Comparison of ENCODE assay signal across 22 cellular contexts in the genomic region with DNA sequence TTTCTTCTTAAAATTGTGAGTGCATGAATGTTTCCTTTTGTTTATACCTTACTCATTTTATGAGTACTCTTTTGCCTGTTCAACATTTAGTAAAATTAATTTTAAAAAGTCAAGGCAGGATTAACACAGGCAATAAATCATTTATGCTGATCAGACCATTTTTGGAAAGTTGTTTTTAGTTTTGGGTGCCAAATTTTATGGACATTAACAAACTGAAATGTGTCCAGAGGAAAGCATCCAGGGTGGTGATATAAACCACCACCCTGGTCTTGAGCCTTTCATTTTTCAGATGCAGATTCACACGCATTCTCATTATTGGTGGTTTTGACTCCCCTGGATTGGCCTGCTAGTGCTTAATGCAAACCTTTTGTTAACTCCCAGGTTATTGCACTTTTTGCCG.
"Had no signal": no experiment of that assay in that cellular context is flagged by ENCODE, and none has a peak within 500 bp of the region (broad histone marks: within the 10 kb centered on the region; RNA-seq: fewer than 3 reads in every experiment).

No MANE protein-coding gene starts in this region.

- H3K36me3 ChIP-seq: neutrophil, pancreas, tibial nerve had no signal

- H3K27me3 ChIP-seq: hepatocyte, neutrophil, pancreas, tibial nerve had no signal

- H3K27ac Mint-ChIP-seq: activated CD8-positive, alpha-beta T cell treated with anti-CD3 and anti-CD28 coated beads, Interleukin-2, amount 10 ng/mL, durations not matched to agents 7 days and 5 days; activated naive CD8-positive, alpha-beta T cell treated with anti-CD3 and anti-CD28 coated beads, Interleukin-2, amount 50 U/mL, for 24 hours; activated T-helper 1 cell treated with anti-CD3 and anti-CD28 coated beads, Interleukin-12 subunit alpha, Interleukin-12 subunit beta, Interleukin-2, Interleukin-4 antibody, amounts not matched to agents 30 ng/mL and 10 ng/mL and 1 ng/mL, durations not matched to agents 14 hours and 24 hours and 36 hours; natural killer cell treated with Interleukin-12 subunit alpha and Interleukin-12 subunit beta and Interleukin-15 and Interleukin-18, amount 100 ng/mL, for 72 hours; stimulated activated naive CD8-positive, alpha-beta T cell treated with anti-CD3 and anti-CD28 coated beads, Interleukin-15, Interleukin-2, amounts not matched to agents 100 ng/mL and 50 ng/mL, for 24 hours; T-helper 17 cell had no signal

- H2AFZ ChIP-seq: hepatocyte had no signal

- ATAC-seq: activated CD8-positive, alpha-beta T cell treated with anti-CD3 and anti-CD28 coated beads, Interleukin-2, amount 10 ng/mL, durations not matched to agents 7 days and 5 days; activated naive CD8-positive, alpha-beta T cell treated with anti-CD3 and anti-CD28 coated beads, Interleukin-2, amount 50 U/mL, for 24 hours; natural killer cell treated with Interleukin-12 subunit alpha and Interleukin-12 subunit beta and Interleukin-15 and Interleukin-18, amount 100 ng/mL, for 72 hours; pancreas; psoas muscle; right cardiac atrium; T-helper 17 cell had no signal

- H3K36me3 Mint-ChIP-seq: natural killer cell treated with Interleukin-12 subunit alpha and Interleukin-12 subunit beta and Interleukin-15 and Interleukin-18, amount 100 ng/mL, for 72 hours had no signal

- H3K4me1 Mint-ChIP-seq: activated naive CD8-positive, alpha-beta T cell treated with anti-CD3 and anti-CD28 coated beads, Interleukin-2, amount 50 U/mL, for 24 hours; T-helper 17 cell had no signal

- H3K27ac ChIP-seq: epithelial cell of prostate, neutrophil, skin epidermis, tibial nerve had no signal

- H3K27me3 Mint-ChIP-seq: activated naive CD8-positive, alpha-beta T cell treated with anti-CD3 and anti-CD28 coated beads, Interleukin-2, amount 50 U/mL, for 24 hours; stimulated activated naive CD8-positive, alpha-beta T cell treated with anti-CD3 and anti-CD28 coated beads, Interleukin-15, Interleukin-2, amounts not matched to agents 100 ng/mL and 50 ng/mL, for 24 hours had no signal

- H3K9me3 Mint-ChIP-seq: activated naive CD8-positive, alpha-beta T cell treated with anti-CD3 and anti-CD28 coated beads, Interleukin-2, amount 50 U/mL, for 24 hours; activated T-helper 1 cell treated with anti-CD3 and anti-CD28 coated beads, Interleukin-12 subunit alpha, Interleukin-12 subunit beta, Interleukin-2, Interleukin-4 antibody, amounts not matched to agents 30 ng/mL and 10 ng/mL and 1 ng/mL, durations not matched to agents 14 hours and 24 hours and 36 hours; natural killer cell treated with Interleukin-12 subunit alpha and Interleukin-12 subunit beta and Interleukin-15 and Interleukin-18, amount 100 ng/mL, for 72 hours; stimulated activated naive CD8-positive, alpha-beta T cell treated with anti-CD3 and anti-CD28 coated beads, Interleukin-15, Interleukin-2, amounts not matched to agents 100 ng/mL and 50 ng/mL, for 24 hours had no signal

- FAIRE-seq: pancreas had no signal

- DNase-seq: activated CD4-positive, alpha-beta T cell treated with anti-CD3 and anti-CD28 coated beads, Interleukin-2, amount 50 U/mL, for 1 hour; activated CD4-positive, CD25-positive, alpha-beta regulatory T cell treated with anti-CD3 and anti-CD28 coated beads, Interleukin-2, amount 50 U/mL, for 72 hours; activated CD8-positive, alpha-beta T cell treated with anti-CD3 and anti-CD28 coated beads, Interleukin-2, amount 10 ng/mL, durations not matched to agents 7 days and 5 days; activated gamma-delta T cell; activated naive CD4-positive, alpha-beta T cell treated with anti-CD3 and anti-CD28 coated beads, Interleukin-2, amount 50 U/mL, for 16 hours; activated naive CD8-positive, alpha-beta T cell treated with anti-CD3 and anti-CD28 coated beads, Interleukin-2, amount 50 U/mL, for 24 hours; cortex of kidney; midbrain; pancreas; psoas muscle; right cardiac atrium; stimulated activated CD4-positive, alpha-beta T cell treated with anti-CD3 and anti-CD28 coated beads, Interleukin-1b, Interleukin-23, amount 100 ng/mL, for 48 hours; SW 1271; T-helper 17 cell had no signal

- H3K4me3 ChIP-seq: hepatocyte, pancreas, psoas muscle, skin epidermis, tibial nerve had no signal

- H3K9me3 ChIP-seq: neutrophil, pancreas, psoas muscle, tibial nerve had no signal

- H3K4me3 Mint-ChIP-seq: activated CD8-positive, alpha-beta T cell treated with anti-CD3 and anti-CD28 coated beads, Interleukin-2, amount 10 ng/mL, durations not matched to agents 7 days and 5 days; activated naive CD8-positive, alpha-beta T cell treated with anti-CD3 and anti-CD28 coated beads, Interleukin-2, amount 50 U/mL, for 24 hours; activated T-helper 1 cell treated with anti-CD3 and anti-CD28 coated beads, Interleukin-12 subunit alpha, Interleukin-12 subunit beta, Interleukin-2, Interleukin-4 antibody, amounts not matched to agents 30 ng/mL and 10 ng/mL and 1 ng/mL, durations not matched to agents 14 hours and 24 hours and 36 hours; natural killer cell treated with Interleukin-12 subunit alpha and Interleukin-12 subunit beta and Interleukin-15 and Interleukin-18, amount 100 ng/mL, for 72 hours; stimulated activated naive CD8-positive, alpha-beta T cell treated with anti-CD3 and anti-CD28 coated beads, Interleukin-15, Interleukin-2, amounts not matched to agents 100 ng/mL and 50 ng/mL, for 24 hours; T-helper 17 cell had no signal
